In the genomic region with DNA sequence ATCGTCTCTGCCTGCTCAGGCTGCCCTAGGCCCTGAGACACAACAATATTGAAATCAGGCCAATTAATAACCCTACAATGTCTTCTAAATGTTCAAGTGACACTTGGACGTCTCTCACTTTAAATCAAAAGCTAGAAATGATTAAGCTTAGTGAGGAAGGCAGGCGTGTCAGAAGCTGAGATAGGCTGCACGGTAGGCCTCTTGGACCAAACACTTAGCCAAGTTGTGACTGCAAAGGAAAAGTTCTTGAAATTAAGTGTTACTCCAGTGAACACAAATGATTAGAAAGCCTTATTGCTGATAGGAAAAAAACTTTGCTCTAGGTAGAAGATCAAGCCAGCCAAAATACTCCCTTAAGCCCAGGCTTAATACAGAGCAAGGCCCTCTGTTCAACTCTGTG, we compare ENCODE assay signal across 2 cellular contexts.
TF ChIP-seq lines count a peak whose summit lies in the region.

No MANE protein-coding gene starts in this region.

TF ChIP-seq in HCT116, 20 proteins besides CTCF, POLR2A, EP300 and RAD21:
- TF ChIP-seq SRF (IDR thresholded peaks at IDR 0.05; ENCODE audit: low read depth) (no peak), TCF7L2 (IDR thresholded peaks at IDR 0.05; ENCODE audit: borderline replicate concordance, extremely low read depth, insufficient read depth, insufficient read length) (no peak), ZFX (IDR thresholded peaks at IDR 0.05) (no peak), FOSL1 (IDR thresholded peaks at IDR 0.05; ENCODE audit: low read depth) (no peak), JUND (IDR thresholded peaks at IDR 0.05) (no peak), EZH2 (IDR thresholded peaks at IDR 0.05) (no peak), POLR2AphosphoS5 (IDR thresholded peaks at IDR 0.05; ENCODE audit: low read depth, low read length) (no peak)
TF ChIP-seq in HCT116: peak in this region for 0.

TF ChIP-seq in GM12878, 131 proteins besides CTCF, POLR2A, EP300 and RAD21:
- TF ChIP-seq, protein P1, sequence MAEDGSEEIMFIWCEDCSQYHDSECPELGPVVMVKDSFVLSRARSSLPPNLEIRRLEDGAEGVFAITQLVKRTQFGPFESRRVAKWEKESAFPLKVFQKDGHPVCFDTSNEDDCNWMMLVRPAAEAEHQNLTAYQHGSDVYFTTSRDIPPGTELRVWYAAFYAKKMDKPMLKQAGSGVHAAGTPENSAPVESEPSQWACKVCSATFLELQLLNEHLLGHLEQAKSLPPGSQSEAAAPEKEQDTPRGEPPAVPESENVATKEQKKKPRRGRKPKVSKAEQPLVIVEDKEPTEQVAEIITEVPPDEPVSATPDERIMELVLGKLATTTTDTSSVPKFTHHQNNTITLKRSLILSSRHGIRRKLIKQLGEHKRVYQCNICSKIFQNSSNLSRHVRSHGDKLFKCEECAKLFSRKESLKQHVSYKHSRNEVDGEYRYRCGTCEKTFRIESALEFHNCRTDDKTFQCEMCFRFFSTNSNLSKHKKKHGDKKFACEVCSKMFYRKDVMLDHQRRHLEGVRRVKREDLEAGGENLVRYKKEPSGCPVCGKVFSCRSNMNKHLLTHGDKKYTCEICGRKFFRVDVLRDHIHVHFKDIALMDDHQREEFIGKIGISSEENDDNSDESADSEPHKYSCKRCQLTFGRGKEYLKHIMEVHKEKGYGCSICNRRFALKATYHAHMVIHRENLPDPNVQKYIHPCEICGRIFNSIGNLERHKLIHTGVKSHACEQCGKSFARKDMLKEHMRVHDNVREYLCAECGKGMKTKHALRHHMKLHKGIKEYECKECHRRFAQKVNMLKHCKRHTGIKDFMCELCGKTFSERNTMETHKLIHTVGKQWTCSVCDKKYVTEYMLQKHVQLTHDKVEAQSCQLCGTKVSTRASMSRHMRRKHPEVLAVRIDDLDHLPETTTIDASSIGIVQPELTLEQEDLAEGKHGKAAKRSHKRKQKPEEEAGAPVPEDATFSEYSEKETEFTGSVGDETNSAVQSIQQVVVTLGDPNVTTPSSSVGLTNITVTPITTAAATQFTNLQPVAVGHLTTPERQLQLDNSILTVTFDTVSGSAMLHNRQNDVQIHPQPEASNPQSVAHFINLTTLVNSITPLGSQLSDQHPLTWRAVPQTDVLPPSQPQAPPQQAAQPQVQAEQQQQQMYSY (CRISPR knock-in tag; IDR thresholded peaks at IDR 0.05): no peak
- TF ChIP-seq DPF2 (IDR thresholded peaks at IDR 0.05): no peak
- TF ChIP-seq SMAD5 (IDR thresholded peaks at IDR 0.05; ENCODE audit: low read depth): no peak
- TF ChIP-seq, protein P2, sequence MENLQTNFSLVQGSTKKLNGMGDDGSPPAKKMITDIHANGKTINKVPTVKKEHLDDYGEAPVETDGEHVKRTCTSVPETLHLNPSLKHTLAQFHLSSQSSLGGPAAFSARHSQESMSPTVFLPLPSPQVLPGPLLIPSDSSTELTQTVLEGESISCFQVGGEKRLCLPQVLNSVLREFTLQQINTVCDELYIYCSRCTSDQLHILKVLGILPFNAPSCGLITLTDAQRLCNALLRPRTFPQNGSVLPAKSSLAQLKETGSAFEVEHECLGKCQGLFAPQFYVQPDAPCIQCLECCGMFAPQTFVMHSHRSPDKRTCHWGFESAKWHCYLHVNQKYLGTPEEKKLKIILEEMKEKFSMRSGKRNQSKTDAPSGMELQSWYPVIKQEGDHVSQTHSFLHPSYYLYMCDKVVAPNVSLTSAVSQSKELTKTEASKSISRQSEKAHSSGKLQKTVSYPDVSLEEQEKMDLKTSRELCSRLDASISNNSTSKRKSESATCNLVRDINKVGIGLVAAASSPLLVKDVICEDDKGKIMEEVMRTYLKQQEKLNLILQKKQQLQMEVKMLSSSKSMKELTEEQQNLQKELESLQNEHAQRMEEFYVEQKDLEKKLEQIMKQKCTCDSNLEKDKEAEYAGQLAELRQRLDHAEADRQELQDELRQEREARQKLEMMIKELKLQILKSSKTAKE (IDR thresholded peaks at IDR 0.05; ENCODE audit: low read depth, poor library complexity, severe bottlenecking): peak; percentile 23
- TF ChIP-seq CHD4 (IDR thresholded peaks at IDR 0.05): no peak
TF ChIP-seq in GM12878: peak in this region for 1.
